ENCODE assay signal across 7 cellular contexts in the genomic region with DNA sequence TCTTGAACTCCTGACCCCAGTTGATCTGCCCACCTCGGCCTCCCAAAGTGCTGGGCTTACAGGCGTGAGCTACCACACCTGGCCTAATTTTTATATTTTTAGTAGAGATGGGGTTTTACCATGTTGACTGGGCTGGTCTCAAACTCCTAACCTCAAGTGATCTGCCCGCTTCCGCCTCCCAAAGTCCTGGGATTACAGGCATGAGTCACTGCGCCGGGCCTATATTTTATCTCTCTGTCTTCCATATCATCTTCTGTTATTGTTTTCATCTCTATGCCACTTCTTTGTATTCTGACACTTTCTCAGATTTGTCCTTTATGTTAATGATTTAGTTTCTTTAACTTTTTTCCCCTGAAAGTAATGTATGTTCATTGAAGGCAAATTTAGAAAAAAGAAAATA.
"Had no signal": no experiment of that assay in that cellular context is flagged by ENCODE, and none has a peak within 500 bp of the region (broad histone marks: within the 10 kb centered on the region; RNA-seq: fewer than 3 reads in every experiment).

No MANE protein-coding gene starts in this region.

- ATAC-seq: GM12878 had no signal

- FAIRE-seq: GM12878, GM12891, GM12892, GM18507, GM19239 had no signal

- DNase-seq: GDM1, GF-D8 had no signal

- H3K4me3 ChIP-seq: GM12878 had no signal
